Comparison of ENCODE assay signal across 12 cellular contexts in genomic region chr4:15182600-15183222, GRCh38.
DNase-seq lines count a peak whose midpoint lies in the region; ATAC-seq and TF ChIP-seq lines count a peak whose summit lies in the region.
"Had no signal": no experiment of that assay in that cellular context is flagged by ENCODE, and none has a peak within 500 bp of the region (broad histone marks: within the 10 kb centered on the region; RNA-seq: fewer than 3 reads in every experiment).

No MANE protein-coding gene starts in this region.

- no peaks in the 10 kb centered on the region for H3K9me3 Mint-ChIP-seq in activated CD8-positive, alpha-beta T cell treated with anti-CD3 and anti-CD28 coated beads for 36 hours
- H3K9me3 Mint-ChIP-seq in activated CD8-positive, alpha-beta T cell treated with anti-CD3 and anti-CD28 coated beads, Interleukin-2, amount 10 ng/mL, durations not matched to agents 7 days and 5 days (ENCODE audit: insufficient read depth) = no peaks in the 10 kb centered on the region
- H3K9me3 Mint-ChIP-seq in activated naive CD8-positive, alpha-beta T cell treated with anti-CD3 and anti-CD28 coated beads, Interleukin-2, amount 50 U/mL, for 24 hours = no peaks in the 10 kb centered on the region
- no peaks in the 10 kb centered on the region for H3K9me3 Mint-ChIP-seq in naive thymus-derived CD8-positive, alpha-beta T cell

- H3K27ac Mint-ChIP-seq in activated CD8-positive, alpha-beta T cell treated with anti-CD3 and anti-CD28 coated beads for 36 hours = peak overlapping the region; percentile 74
- no peak overlapping the region for H3K27ac Mint-ChIP-seq in activated CD8-positive, alpha-beta T cell treated with anti-CD3 and anti-CD28 coated beads, Interleukin-2, amount 10 ng/mL, durations not matched to agents 7 days and 5 days
- peak overlapping the region; percentile 70 for H3K27ac Mint-ChIP-seq in activated naive CD8-positive, alpha-beta T cell treated with anti-CD3 and anti-CD28 coated beads, Interleukin-2, amount 50 U/mL, for 24 hours
- H3K27ac Mint-ChIP-seq in naive thymus-derived CD8-positive, alpha-beta T cell = no peak overlapping the region

- DNase-seq in activated CD8-positive, alpha-beta T cell treated with anti-CD3 and anti-CD28 coated beads for 36 hours = peak; percentile 58
- DNase-seq in activated CD8-positive, alpha-beta T cell treated with anti-CD3 and anti-CD28 coated beads, Interleukin-2, amount 10 ng/mL, durations not matched to agents 7 days and 5 days = no peak
- peak; percentile 14 for DNase-seq in activated naive CD8-positive, alpha-beta T cell treated with anti-CD3 and anti-CD28 coated beads, Interleukin-2, amount 50 U/mL, for 24 hours
- peak; percentile 5 to 8 for DNase-seq in stimulated activated CD4-positive, alpha-beta T cell treated with anti-CD3 and anti-CD28 coated beads, Interleukin-4, amount 100 ng/mL, for 48 hours (ENCODE audit: low read depth in 2 of 2)
- DNase-seq in GM10266 (ENCODE audit: extremely low spot score) (no peak), D341Med (ENCODE audit: low spot score) (no peak)
- no peak for DNase-seq in naive thymus-derived CD8-positive, alpha-beta T cell
- DNase-seq: body of pancreas, glutamatergic neuron, H7 had no signal

- peak; percentile 91 for ATAC-seq in activated CD8-positive, alpha-beta T cell treated with anti-CD3 and anti-CD28 coated beads for 36 hours
- no peak for ATAC-seq in activated CD8-positive, alpha-beta T cell treated with anti-CD3 and anti-CD28 coated beads, Interleukin-2, amount 10 ng/mL, durations not matched to agents 7 days and 5 days
- peak; percentile 92 for ATAC-seq in HG03175 (IDR thresholded peaks at IDR 0.05; ENCODE audit: unreplicated experiment)
- peak; percentile 90 for ATAC-seq in activated naive CD8-positive, alpha-beta T cell treated with anti-CD3 and anti-CD28 coated beads, Interleukin-2, amount 50 U/mL, for 24 hours
- no peak for ATAC-seq in naive thymus-derived CD8-positive, alpha-beta T cell
- ATAC-seq: body of pancreas, K562 had no signal

- CTCF ChIA-PET in activated CD8-positive, alpha-beta T cell treated with anti-CD3 and anti-CD28 coated beads for 36 hours (lab: Charles Lee) = interaction anchor here (1.3 kb wide), 1 partner anchor 13 kb away, joined by 4 read pairs; no protein-coding TSS in a partner anchor
- CTCF ChIA-PET in activated CD8-positive, alpha-beta T cell treated with anti-CD3 and anti-CD28 coated beads, Interleukin-2, amount 10 ng/mL, durations not matched to agents 7 days and 5 days (lab: Charles Lee) = no interaction called here

- POLR2A ChIA-PET in activated CD8-positive, alpha-beta T cell treated with anti-CD3 and anti-CD28 coated beads for 36 hours (lab: Charles Lee) = no interaction called here
- POLR2A ChIA-PET in activated CD8-positive, alpha-beta T cell treated with anti-CD3 and anti-CD28 coated beads, Interleukin-2, amount 10 ng/mL, durations not matched to agents 7 days and 5 days (lab: Charles Lee) = no interaction called here
- POLR2A ChIA-PET in naive thymus-derived CD8-positive, alpha-beta T cell (lab: Charles Lee) = no interaction called here

- no peak for TF ChIP-seq CTCF in activated CD8-positive, alpha-beta T cell treated with anti-CD3 and anti-CD28 coated beads for 36 hours (IDR thresholded peaks at IDR 0.05)
- no peak for TF ChIP-seq CTCF in GM10266 (IDR thresholded peaks at IDR 0.05; ENCODE audit: control insufficient read depth, insufficient read depth, low read depth, missing control alignments)

- no peak overlapping the region for H3K4me3 Mint-ChIP-seq in activated CD8-positive, alpha-beta T cell treated with anti-CD3 and anti-CD28 coated beads for 36 hours
- no peak overlapping the region for H3K4me3 Mint-ChIP-seq in activated CD8-positive, alpha-beta T cell treated with anti-CD3 and anti-CD28 coated beads, Interleukin-2, amount 10 ng/mL, durations not matched to agents 7 days and 5 days
- H3K4me3 Mint-ChIP-seq in activated naive CD8-positive, alpha-beta T cell treated with anti-CD3 and anti-CD28 coated beads, Interleukin-2, amount 50 U/mL, for 24 hours = peak overlapping the region; percentile 43
- no peak overlapping the region for H3K4me3 Mint-ChIP-seq in naive thymus-derived CD8-positive, alpha-beta T cell

- peaks cover 2% of the 10 kb centered on the region for H3K27me3 Mint-ChIP-seq in activated CD8-positive, alpha-beta T cell treated with anti-CD3 and anti-CD28 coated beads for 36 hours
- H3K27me3 Mint-ChIP-seq in activated CD8-positive, alpha-beta T cell treated with anti-CD3 and anti-CD28 coated beads, Interleukin-2, amount 10 ng/mL, durations not matched to agents 7 days and 5 days (ENCODE audit: low read depth) = no peaks in the 10 kb centered on the region
- no peaks in the 10 kb centered on the region for H3K27me3 Mint-ChIP-seq in activated naive CD8-positive, alpha-beta T cell treated with anti-CD3 and anti-CD28 coated beads, Interleukin-2, amount 50 U/mL, for 24 hours
- H3K27me3 Mint-ChIP-seq in naive thymus-derived CD8-positive, alpha-beta T cell = peaks cover 0 to 10% (median 0%) of the 10 kb centered on the region in 5 donors

- H3K4me1 Mint-ChIP-seq in activated CD8-positive, alpha-beta T cell treated with anti-CD3 and anti-CD28 coated beads for 36 hours (ENCODE audit: low read depth) = peaks cover 17% of the 10 kb centered on the region
- no peaks in the 10 kb centered on the region for H3K4me1 Mint-ChIP-seq in activated CD8-positive, alpha-beta T cell treated with anti-CD3 and anti-CD28 coated beads, Interleukin-2, amount 10 ng/mL, durations not matched to agents 7 days and 5 days (ENCODE audit: low read depth)
- peaks cover 23% of the 10 kb centered on the region for H3K4me1 Mint-ChIP-seq in activated naive CD8-positive, alpha-beta T cell treated with anti-CD3 and anti-CD28 coated beads, Interleukin-2, amount 50 U/mL, for 24 hours
- H3K4me1 Mint-ChIP-seq in naive thymus-derived CD8-positive, alpha-beta T cell = peaks cover 0 to 3% (median under 1%) of the 10 kb centered on the region in 4 donors

- H3K36me3 Mint-ChIP-seq in activated CD8-positive, alpha-beta T cell treated with anti-CD3 and anti-CD28 coated beads for 36 hours (ENCODE audit: low read depth) = no peaks in the 10 kb centered on the region
- H3K36me3 Mint-ChIP-seq in activated CD8-positive, alpha-beta T cell treated with anti-CD3 and anti-CD28 coated beads, Interleukin-2, amount 10 ng/mL, durations not matched to agents 7 days and 5 days (ENCODE audit: low read depth) = no peaks in the 10 kb centered on the region
- no peaks in the 10 kb centered on the region for H3K36me3 Mint-ChIP-seq in activated naive CD8-positive, alpha-beta T cell treated with anti-CD3 and anti-CD28 coated beads, Interleukin-2, amount 50 U/mL, for 24 hours (ENCODE audit: low read depth)
- H3K36me3 Mint-ChIP-seq in naive thymus-derived CD8-positive, alpha-beta T cell = no peaks in the 10 kb centered on the region

- intact Hi-C loops in activated CD8-positive, alpha-beta T cell treated with anti-CD3 and anti-CD28 coated beads for 36 hours (cut with micrococcal nuclease) = no loop called here

Comparison
In these comparisons a context has a peak if more than half of its experiments do, and no peak if none do; other contexts are left out.
1. ATAC-seq: peak in activated CD8-positive, alpha-beta T cell treated with anti-CD3 and anti-CD28 coated beads for 36 hours (single experiment), HG03175 (single experiment) and activated naive CD8-positive, alpha-beta T cell treated with anti-CD3 and anti-CD28 coated beads, Interleukin-2, amount 50 U/mL, for 24 hours (single experiment); none in activated CD8-positive, alpha-beta T cell treated with anti-CD3 and anti-CD28 coated beads, Interleukin-2, amount 10 ng/mL, durations not matched to agents 7 days and 5 days (single experiment) and naive thymus-derived CD8-positive, alpha-beta T cell (0 of 2).
2. DNase-seq: peak in activated CD8-positive, alpha-beta T cell treated with anti-CD3 and anti-CD28 coated beads for 36 hours (single experiment), activated naive CD8-positive, alpha-beta T cell treated with anti-CD3 and anti-CD28 coated beads, Interleukin-2, amount 50 U/mL, for 24 hours (single experiment) and stimulated activated CD4-positive, alpha-beta T cell treated with anti-CD3 and anti-CD28 coated beads, Interleukin-4, amount 100 ng/mL, for 48 hours (2 of 2); none in activated CD8-positive, alpha-beta T cell treated with anti-CD3 and anti-CD28 coated beads, Interleukin-2, amount 10 ng/mL, durations not matched to agents 7 days and 5 days (single experiment), GM10266 (single experiment), naive thymus-derived CD8-positive, alpha-beta T cell (0 of 10) and D341Med (single experiment).
3. H3K27ac Mint-ChIP-seq: peak in activated CD8-positive, alpha-beta T cell treated with anti-CD3 and anti-CD28 coated beads for 36 hours (single experiment) and activated naive CD8-positive, alpha-beta T cell treated with anti-CD3 and anti-CD28 coated beads, Interleukin-2, amount 50 U/mL, for 24 hours (single experiment); none in activated CD8-positive, alpha-beta T cell treated with anti-CD3 and anti-CD28 coated beads, Interleukin-2, amount 10 ng/mL, durations not matched to agents 7 days and 5 days (single experiment) and naive thymus-derived CD8-positive, alpha-beta T cell (0 of 10).